Comparison of ENCODE assay signal across 8 cellular contexts in the genomic region with DNA sequence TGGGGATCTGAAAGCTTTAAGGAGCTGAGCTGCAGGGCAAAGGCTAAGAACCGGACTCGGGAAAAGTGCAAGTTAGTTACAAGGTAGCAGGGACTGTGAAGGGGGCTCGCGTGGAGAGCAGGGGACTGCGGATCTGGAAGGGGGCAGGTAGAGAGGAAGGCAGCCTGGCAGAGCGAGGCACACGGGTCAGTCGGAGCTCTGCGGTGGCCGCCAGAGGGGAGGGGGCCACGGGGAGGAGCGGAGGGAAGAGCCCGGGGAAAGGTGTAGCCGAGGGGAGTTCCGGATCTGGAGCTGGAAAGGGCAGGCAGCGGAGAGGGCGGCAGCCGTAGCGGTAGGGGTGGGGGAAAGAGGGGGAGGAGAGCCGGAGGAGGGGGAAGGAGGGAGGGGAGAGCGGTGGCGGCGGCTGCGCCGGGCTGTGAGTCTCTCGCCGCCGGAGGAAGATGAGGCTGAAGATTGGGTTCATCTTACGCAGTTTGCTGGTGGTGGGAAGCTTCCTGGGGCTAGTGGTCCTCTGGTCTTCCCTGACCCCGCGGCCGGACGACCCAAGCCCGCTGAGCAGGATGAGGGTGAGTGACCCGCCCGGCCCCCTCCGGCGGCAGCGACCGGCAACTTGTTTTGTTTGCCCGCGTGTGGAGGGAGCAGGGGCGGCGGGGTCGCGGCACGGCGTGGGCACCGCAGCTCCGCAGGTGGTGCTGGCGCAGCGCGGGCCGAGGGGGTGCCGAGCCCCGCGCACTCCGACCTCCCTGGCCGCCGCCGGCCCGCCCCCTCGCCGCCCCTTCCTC. TPM values are rescaled to one million over a fixed set of nuclear protein-coding genes. Genes with fewer than 3 reads are reported as not detected.
DNase-seq lines count a peak whose midpoint lies in the region; ATAC-seq, FAIRE-seq and TF ChIP-seq lines count a peak whose summit lies in the region.

A gene with protein sequence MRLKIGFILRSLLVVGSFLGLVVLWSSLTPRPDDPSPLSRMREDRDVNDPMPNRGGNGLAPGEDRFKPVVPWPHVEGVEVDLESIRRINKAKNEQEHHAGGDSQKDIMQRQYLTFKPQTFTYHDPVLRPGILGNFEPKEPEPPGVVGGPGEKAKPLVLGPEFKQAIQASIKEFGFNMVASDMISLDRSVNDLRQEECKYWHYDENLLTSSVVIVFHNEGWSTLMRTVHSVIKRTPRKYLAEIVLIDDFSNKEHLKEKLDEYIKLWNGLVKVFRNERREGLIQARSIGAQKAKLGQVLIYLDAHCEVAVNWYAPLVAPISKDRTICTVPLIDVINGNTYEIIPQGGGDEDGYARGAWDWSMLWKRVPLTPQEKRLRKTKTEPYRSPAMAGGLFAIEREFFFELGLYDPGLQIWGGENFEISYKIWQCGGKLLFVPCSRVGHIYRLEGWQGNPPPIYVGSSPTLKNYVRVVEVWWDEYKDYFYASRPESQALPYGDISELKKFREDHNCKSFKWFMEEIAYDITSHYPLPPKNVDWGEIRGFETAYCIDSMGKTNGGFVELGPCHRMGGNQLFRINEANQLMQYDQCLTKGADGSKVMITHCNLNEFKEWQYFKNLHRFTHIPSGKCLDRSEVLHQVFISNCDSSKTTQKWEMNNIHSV (plus strand): TSS at position 416 of the 782 bp plus-strand sequence. CDS start 25 bp downstream, at position 441.

- H4K20me1 ChIP-seq in keratinocyte (ENCODE audit: control insufficient read depth, extremely low read depth, insufficient read depth, low read length), result no peaks in the 10 kb centered on the region

- peak within 1 kb of the TSS; percentile 96 for H3K4me3 Mint-ChIP-seq in activated B cell treated with CpG ODN at 0.5 μM for 24 hours

- POLR2A ChIA-PET in A673 (lab: Charles Lee; ENCODE audit: low non-redundant PET) (interaction anchor here (0.6 kb wide), 1 partner anchor 360 kb away, joined by 7 read pairs; no protein-coding TSS in a partner anchor), activated B cell treated with CpG ODN at 0.5 μM for 24 hours (lab: Charles Lee) (interaction anchor here (1.0 to 2.8 kb wide), 6 partner anchors 8 to 1115 kb away, joined by 3 to 21 read pairs (median 4); a partner anchor contains a TSS)

- dilution Hi-C loops in keratinocyte (cut with MboI; ENCODE audit: extremely low pct_ligation_motif_present, low sequenced_read_pairs), result no loop called here

- peak within 1 kb of the TSS; percentile 88 for H3K9ac ChIP-seq in keratinocyte (ENCODE audit: control insufficient read depth, extremely low read depth, insufficient read depth, low read length)

- no peaks in the 10 kb centered on the region for H3K27me3 Mint-ChIP-seq in activated B cell treated with CpG ODN at 0.5 μM for 24 hours

- H3K4me3 ChIP-seq in A673 (ENCODE audit: low read depth, low read length, poor library complexity, severe bottlenecking), result peak within 1 kb of the TSS; percentile 74
- peak within 1 kb of the TSS; percentile 63 to 93 (median 83) for H3K4me3 ChIP-seq in keratinocyte (ENCODE audit: control insufficient read depth in 2 of 3, extremely low read depth in 1 of 3, insufficient read depth in 2 of 3, low read depth in 1 of 3, low read length in 3 of 3)

- CTCF ChIA-PET in A673 (lab: Charles Lee) (interaction anchor here (0.7 kb wide), 1 partner anchor 155 kb away, joined by 6 read pairs; no protein-coding TSS in a partner anchor), activated B cell treated with CpG ODN at 0.5 μM for 24 hours (lab: Charles Lee) (interaction anchor here (0.6 to 2.4 kb wide), 5 partner anchors 27 to 155 kb away, joined by 3 to 10 read pairs (median 3); no protein-coding TSS in a partner anchor)

- H3K79me2 ChIP-seq in keratinocyte (ENCODE audit: control insufficient read depth, insufficient read depth, low read length), result peaks cover 33% of the 10 kb centered on the region

- H3K4me1 ChIP-seq in A673 (ENCODE audit: insufficient read depth, low read length, poor library complexity, severe bottlenecking), result peaks cover 32% of the 10 kb centered on the region
- H3K4me1 ChIP-seq in keratinocyte (ENCODE audit: control insufficient read depth, extremely low read depth, insufficient read depth, low read length), result peaks cover 18% of the 10 kb centered on the region

- H2AFZ ChIP-seq in keratinocyte (ENCODE audit: control insufficient read depth, low read length), result peak within 1 kb of the TSS; percentile 96

- H3K9me3 ChIP-seq in A673 (ENCODE audit: low read depth, low read length, poor library complexity, severe bottlenecking) (no peaks in the 10 kb centered on the region), keratinocyte (ENCODE audit: control insufficient read depth, low read depth, low read length) (no peaks in the 10 kb centered on the region)

- H3K36me3 ChIP-seq in A673 (ENCODE audit: insufficient read depth, low read length, poor library complexity, severe bottlenecking), result peaks cover 8% of the 10 kb centered on the region
- peaks cover 0 to 6% of the 10 kb centered on the region in 2 experiments for H3K36me3 ChIP-seq in keratinocyte (ENCODE audit: control insufficient read depth in 2 of 2, extremely low read depth in 1 of 2, insufficient read depth in 2 of 2, low read length in 2 of 2)

- H3K4me2 ChIP-seq in keratinocyte (ENCODE audit: control insufficient read depth, extremely low read depth, insufficient read depth, low read depth, low read length), result peak within 1 kb of the TSS; percentile 96

- H3K9me1 ChIP-seq in keratinocyte (ENCODE audit: control insufficient read depth, extremely low read depth, insufficient read depth, low read length), result peaks cover 2% of the 10 kb centered on the region

- TF ChIP-seq CTCF in A673 (conservative IDR thresholded peaks at IDR 0.05; ENCODE audit: low read depth, low read length) (no peak), activated B cell treated with CpG ODN at 0.5 μM for 24 hours (IDR thresholded peaks at IDR 0.05) (no peak), keratinocyte (optimal IDR thresholded peaks at IDR 0.05 in 1 of 3, IDR thresholded peaks at IDR 0.05 in 1 of 3, conservative IDR thresholded peaks at IDR 0.05 in 1 of 3; ENCODE audit: extremely low read depth in 1 of 3, insufficient read depth in 2 of 3, low read length in 3 of 3) (no peak)

- DNase-seq in A673 (ENCODE audit: low spot score), result peak; percentile 90
- peak; percentile 71 for DNase-seq in NCI-H2171 treated with DMSO at 0.1 percent for 48 hours (lab: John Stamatoyannopoulos, UW)
- DNase-seq in activated B cell treated with CpG ODN at 0.5 μM for 24 hours, result peak; percentile 46
- DNase-seq in caudate nucleus (lab: John Stamatoyannopoulos, UW), result peak in 57 of 61 donors; percentile 9 to 76 (median 49)
- no peak for DNase-seq in keratinocyte (ENCODE audit: low read depth, low spot score)
- peak; percentile 28 to 52 for DNase-seq in stimulated activated CD4-positive, alpha-beta T cell treated with anti-CD3 and anti-CD28 coated beads, Interleukin-15, amount 100 ng/mL, for 1 hour (ENCODE audit: low read depth in 1 of 2, low spot score in 1 of 2)

- intact Hi-C loops in A673 (cut with micrococcal nuclease; ENCODE audit: unreplicated experiment) (no loop called here), activated B cell treated with CpG ODN at 0.5 μM for 24 hours (cut with micrococcal nuclease) (loop anchor here (1.0 to 10.0 kb wide), 7 partner anchors 78 to 1114 kb away; a partner anchor contains a TSS)

- H3K4me1 Mint-ChIP-seq in activated B cell treated with CpG ODN at 0.5 μM for 24 hours, result peaks cover 39% of the 10 kb centered on the region

- no peaks in the 10 kb centered on the region for H3K9me3 Mint-ChIP-seq in activated B cell treated with CpG ODN at 0.5 μM for 24 hours

- no TSS peak for BruUV-seq in A673 (replicated peaks; lab: Mats Ljungman, UMichigan)

- H3K27me3 ChIP-seq in A673 (replicated peaks; ENCODE audit: insufficient read depth, low read depth, low read length, poor library complexity) (no peaks in the 10 kb centered on the region), keratinocyte (ENCODE audit: control insufficient read depth, extremely low read depth, insufficient read depth, low read length) (no peaks in the 10 kb centered on the region)

- H3K27ac ChIP-seq in A673 (ENCODE audit: low read depth, low read length, poor library complexity, severe bottlenecking) (peak within 1 kb of the TSS; percentile 90), caudate nucleus (ENCODE audit: low read depth, low read length) (peak within 1 kb of the TSS; percentile 85), keratinocyte (ENCODE audit: control insufficient read depth, insufficient read depth, low read length) (peak within 1 kb of the TSS; percentile 77)

- FAIRE-seq in keratinocyte (lab: Jason Lieb, UNC), result no peak

- H3K27ac Mint-ChIP-seq in activated B cell treated with CpG ODN at 0.5 μM for 24 hours, result peak within 1 kb of the TSS; percentile 85

- ATAC-seq in GM18867 (IDR thresholded peaks at IDR 0.05; ENCODE audit: unreplicated experiment), result peak; percentile 35
- ATAC-seq in HG03095 (IDR thresholded peaks at IDR 0.05; ENCODE audit: unreplicated experiment), result peak; percentile 29
- ATAC-seq in activated B cell treated with CpG ODN at 0.5 μM for 24 hours (ENCODE audit: low read depth), result peak; percentile 45

- H3K36me3 Mint-ChIP-seq in activated B cell treated with CpG ODN at 0.5 μM for 24 hours (ENCODE audit: low read depth), result peaks cover 9% of the 10 kb centered on the region

RNA-seq across cellular contexts. Expression of the gene that starts here (rescaled TPM):
- 89.7 and 90.7 TPM in 2 replicates for total RNA-seq in A673 (2021)
- total RNA-seq in activated B cell treated with CpG ODN at 0.5 μM for 24 hours, result 15.3 and 16.9 TPM in 2 replicates
- 19.6 to 28.8 TPM (median 22.6 TPM) in 3 replicates for polyA plus RNA-seq in keratinocyte
- polyA plus RNA-seq in keratinocyte (2011; ENCODE audit: low read depth), result 12.2 TPM
- 6.5 and 13.4 TPM in 2 replicates for polyA plus RNA-seq in keratinocyte (2011; cell fraction: cytosol; rRNA removed)
- 39.3 and 54.5 TPM in 2 replicates for polyA plus RNA-seq in keratinocyte (2011; cell fraction: nucleus; rRNA removed)
- 9.7 and 21.8 TPM in 2 replicates for polyA plus RNA-seq in keratinocyte (2012; ENCODE audit: low replicate concordance)
- polyA minus RNA-seq in keratinocyte, result 13.6 to 31.6 TPM (median 24.1 TPM) in 3 replicates
- polyA minus RNA-seq in keratinocyte (2011; cell fraction: cytosol; rRNA and poly(A)+ RNA removed), result 18.4 TPM
- polyA minus RNA-seq in keratinocyte (2011; cell fraction: nucleus; rRNA and poly(A)+ RNA removed), result 49.8 and 87.4 TPM in 2 replicates
